22 cellular contexts compared by ENCODE assay signal in the genomic region with DNA sequence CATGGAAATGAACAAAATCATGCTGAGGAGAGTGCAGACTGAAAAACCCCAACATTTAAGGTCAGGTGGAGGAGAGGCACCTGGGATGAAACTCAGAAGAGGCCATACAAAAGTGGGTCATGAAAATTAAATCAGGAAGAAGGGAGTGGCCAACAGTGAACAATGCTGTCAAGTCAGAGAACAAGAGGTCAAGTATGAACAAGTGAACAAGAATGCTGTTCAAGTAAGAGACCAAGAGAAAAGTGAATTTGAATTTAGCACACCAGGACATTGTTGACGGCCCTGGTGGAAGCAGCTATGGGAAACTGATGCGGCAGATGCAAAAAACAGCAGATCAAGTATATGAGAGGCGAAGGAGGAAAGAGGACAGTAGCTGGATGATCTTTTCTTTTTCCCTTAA. TPM values are rescaled to one million over a fixed set of nuclear protein-coding genes. Genes with fewer than 3 reads are reported as not detected.
DNase-seq lines count a peak whose midpoint lies in the region; ATAC-seq, FAIRE-seq and TF ChIP-seq lines count a peak whose summit lies in the region.
"Had no signal": no experiment of that assay in that cellular context is flagged by ENCODE, and none has a peak within 500 bp of the region (broad histone marks: within the 10 kb centered on the region; RNA-seq: fewer than 3 reads in every experiment).

No MANE protein-coding gene starts in this region.

- BruUV-seq in PC-3 (replicated peaks; lab: Mats Ljungman, UMichigan) = no TSS peak

- WGBS in trophoblast cell (ENCODE audit: extremely low coverage, insufficient coverage, insufficient read length) = no CpG with 5 or more reads among the region's 3 CpGs

- H3K9ac ChIP-seq in PC-3 (ENCODE audit: low read length) = no peak overlapping the region
- no peak overlapping the region for H3K9ac ChIP-seq in trophoblast cell (ENCODE audit: low read length)
- H3K9ac ChIP-seq: SK-N-SH had no signal

- POLR2A ChIA-PET in PC-3 (lab: Charles Lee; ENCODE audit: unreplicated experiment) = no interaction called here

- H3K27me3 ChIP-seq in PC-3 (ENCODE audit: low read length) (no peaks in the 10 kb centered on the region), trophoblast cell (ENCODE audit: insufficient read depth, low read length) (no peaks in the 10 kb centered on the region)
- H3K27me3 ChIP-seq: body of pancreas, dorsolateral prefrontal cortex, sigmoid colon had no signal

- peaks cover 10% of the 10 kb centered on the region for H3K4me1 ChIP-seq in PC-3 (ENCODE audit: insufficient read depth, low read length)
- H3K4me1 ChIP-seq in trophoblast cell (ENCODE audit: control insufficient read depth in 1 of 2, insufficient read depth in 2 of 2, low read length in 2 of 2) = peaks cover 7 to 17% of the 10 kb centered on the region in 2 experiments

- 0 out of 2 replicates have a peak overlapping the region, but pooled peaks have one; percentile 13 for H3K4me2 ChIP-seq in PC-3 (ENCODE audit: low read length)
- no peak overlapping the region for H3K4me2 ChIP-seq in trophoblast cell (ENCODE audit: low read length)
- H3K4me2 ChIP-seq: PC-9, SK-N-SH had no signal

- H2BK120ac ChIP-seq in trophoblast cell (ENCODE audit: insufficient read depth, low read length, poor library complexity) = no peak overlapping the region

- H3K9me2 ChIP-seq in PC-3 (replicated peaks; ENCODE audit: low read length) = no peaks in the 10 kb centered on the region
- H3K9me2 ChIP-seq: SK-N-SH had no signal

- H3K18ac ChIP-seq in trophoblast cell (ENCODE audit: low read length) = no peak overlapping the region

- H3K9me3 ChIP-seq in PC-3 (ENCODE audit: low read length) (no peaks in the 10 kb centered on the region), trophoblast cell (ENCODE audit: insufficient read depth, low read depth, low read length) (no peaks in the 10 kb centered on the region)
- H3K9me3 ChIP-seq: body of pancreas, Caco-2, sigmoid colon, SK-N-SH had no signal

- H3K79me2 ChIP-seq in PC-3 (ENCODE audit: low read length) (no peaks in the 10 kb centered on the region), trophoblast cell (ENCODE audit: control insufficient read depth, insufficient read depth, low read length, poor library complexity) (no peaks in the 10 kb centered on the region)

- H3K14ac ChIP-seq in trophoblast cell (ENCODE audit: low read length) = no peak overlapping the region

- H2AFZ ChIP-seq in PC-3 (ENCODE audit: low read length) = no peak overlapping the region
- no peak overlapping the region for H2AFZ ChIP-seq in trophoblast cell (ENCODE audit: insufficient read depth, low read length, poor library complexity)
- H2AFZ ChIP-seq: PC-9 had no signal

- no peaks in the 10 kb centered on the region for H3F3A ChIP-seq in PC-3 (ENCODE audit: low read length, unreplicated experiment)

- CTCF ChIA-PET in PC-3 (lab: Charles Lee) = no interaction called here

- no peak for ATAC-seq in PC-3
- ATAC-seq: body of pancreas, GM12878, left colon had no signal

- no peak overlapping the region for H3K27ac ChIP-seq in PC-3 (ENCODE audit: low read length)
- H3K27ac ChIP-seq in epithelial cell of prostate = peak overlapping the region; percentile 39
- no peak overlapping the region for H3K27ac ChIP-seq in trophoblast cell (ENCODE audit: low read depth, low read length)
- H3K27ac ChIP-seq: body of pancreas, PC-9, sigmoid colon had no signal

- no peak overlapping the region for H3K4ac ChIP-seq in trophoblast cell (ENCODE audit: low read depth, low read length)

- H3K36me3 ChIP-seq in PC-3 (ENCODE audit: low read depth, low read length) (no peaks in the 10 kb centered on the region), trophoblast cell (ENCODE audit: control insufficient read depth in 1 of 2, insufficient read depth in 2 of 2, low read length in 2 of 2) (no peaks in the 10 kb centered on the region)
- H3K36me3 ChIP-seq: sigmoid colon had no signal

- no peaks in the 10 kb centered on the region for H4K20me1 ChIP-seq in PC-3 (ENCODE audit: low read length)

- no peak for TF ChIP-seq CTCF in PC-3 (conservative IDR thresholded peaks at IDR 0.05; ENCODE audit: low read depth, low read length)

- no peak overlapping the region for H4K91ac ChIP-seq in trophoblast cell (ENCODE audit: low read depth, low read length)

- peak; percentile 24 for DNase-seq in GM03348 (ENCODE audit: low spot score)
- DNase-seq in PC-3 = peak; percentile 24
- DNase-seq in epithelial cell of prostate (ENCODE audit: low read depth, low spot score) = no peak
- DNase-seq in trophoblast cell = no peak
- no peak for DNase-seq in hippocampal formation (lab: John Stamatoyannopoulos, UW)
- no peak for DNase-seq in GDM1 (lab: John Stamatoyannopoulos, UW)
- no peak for DNase-seq in HTR-8/SVneo (ENCODE audit: insufficient read length, low spot score)
- no peak for DNase-seq in effector CD4-positive, alpha-beta T cell
- DNase-seq: activated CD4-positive, alpha-beta T cell treated with anti-CD3 and anti-CD28 coated beads for 48 hours; activated naive CD4-positive, alpha-beta T cell; body of pancreas; Caco-2; dorsolateral prefrontal cortex; left colon; NCI-H1092; sigmoid colon; SK-N-SH; stimulated activated CD4-positive, alpha-beta T cell treated with anti-CD3 and anti-CD28 coated beads, Interleukin-4, amount 100 ng/mL, for 1 hour had no signal

- H3K4me3 ChIP-seq in PC-3 (ENCODE audit: low read length) = no peak overlapping the region
- no peak overlapping the region for H3K4me3 ChIP-seq in trophoblast cell (ENCODE audit: low read depth, low read length)
- H3K4me3 ChIP-seq: body of pancreas, dorsolateral prefrontal cortex, GM12878, PC-9, sigmoid colon had no signal

- no peak for FAIRE-seq in HTR-8/SVneo (lab: Jason Lieb, UNC)
- FAIRE-seq: GM12878 had no signal

- H3K23ac ChIP-seq in trophoblast cell (ENCODE audit: low read length) = no peak overlapping the region

- H4K12ac ChIP-seq in trophoblast cell (ENCODE audit: low read depth, low read length) = no peak overlapping the region

- peaks cover 2% of the 10 kb centered on the region for H3K79me1 ChIP-seq in trophoblast cell (ENCODE audit: low read length)

- intact Hi-C loops in PC-3 (cut with micrococcal nuclease) = no loop called here

- H2AK5ac ChIP-seq in trophoblast cell (ENCODE audit: low read length) = peak overlapping the region; percentile 66

- H2BK5ac ChIP-seq in trophoblast cell (ENCODE audit: low read depth, low read length, poor library complexity) = no peak overlapping the region

- H2BK12ac ChIP-seq in trophoblast cell (ENCODE audit: low read length) = peak overlapping the region; percentile 66

- no peak overlapping the region for H4K8ac ChIP-seq in trophoblast cell (ENCODE audit: low read depth, low read length)

RNA-seq across cellular contexts. Expression of a gene that starts 7.9 kb away (rescaled TPM):
- total RNA-seq in PC-3 (2014; rRNA removed) = 10.4 and 10.7 TPM in 2 replicates
- 13.5 and 14.0 TPM in 2 replicates for polyA plus RNA-seq in trophoblast cell (2013)
- total RNA-seq: G401 had no signal

RNA-seq across cellular contexts. Expression of a gene that starts 52.6 kb away (rescaled TPM):
- total RNA-seq in PC-3 (2014; rRNA removed) = not detected in 2 replicates
- 0.14 TPM in 2 replicates for polyA plus RNA-seq in trophoblast cell (2013)
- total RNA-seq: Caco-2, G401, PC-9 had no signal
- polyA plus RNA-seq: GM12878, IgD-negative memory B cell had no signal

RNA-seq across cellular contexts. Expression of a gene that starts 59.0 kb away (rescaled TPM):
- total RNA-seq in PC-3 (2014; rRNA removed) = 21.1 and 25.2 TPM in 2 replicates
- 338 and 343 TPM in 2 replicates for polyA plus RNA-seq in trophoblast cell (2013)

Comparison
In these comparisons a context has a peak if more than half of its experiments do, and no peak if none do; other contexts are left out.
1. DNase-seq: peak in GM03348 (single experiment) and PC-3 (single experiment); none in epithelial cell of prostate (single experiment), trophoblast cell (0 of 2), hippocampal formation (0 of 2), GDM1 (single experiment), HTR-8/SVneo (single experiment) and effector CD4-positive, alpha-beta T cell (single experiment).